ENCODE assay signal across 9 cellular contexts in the genomic region with DNA sequence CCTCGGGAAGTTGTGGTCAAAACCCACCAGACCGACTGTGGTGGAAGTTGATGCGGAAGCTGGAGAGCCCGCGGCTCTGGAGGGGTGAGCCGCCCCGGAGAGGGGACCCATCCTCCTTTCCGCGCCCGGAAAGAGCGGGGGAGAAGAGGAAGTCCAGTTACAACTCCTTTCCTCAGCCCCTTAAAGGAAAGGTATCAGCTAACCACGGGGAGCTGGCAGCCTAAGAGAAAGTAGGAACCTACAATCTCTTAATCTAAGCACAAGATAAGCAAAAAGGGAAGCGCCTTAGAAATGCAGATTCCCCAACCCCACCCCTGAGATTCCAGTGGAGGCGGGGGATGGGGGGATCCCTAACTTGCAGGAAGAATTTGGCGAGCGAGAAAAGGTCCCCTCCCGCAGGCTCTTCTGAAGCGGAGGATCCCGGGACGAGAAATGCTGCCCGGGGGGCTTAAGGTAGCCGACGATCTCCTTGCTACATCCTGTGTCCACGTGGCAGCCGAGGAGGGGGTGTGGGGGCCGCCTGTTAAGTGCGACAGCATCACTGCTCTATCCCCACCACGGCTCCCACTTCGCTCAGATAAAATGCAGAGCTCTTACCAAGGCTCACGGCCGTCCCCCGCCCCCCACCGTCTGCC.
DNase-seq lines count a peak whose midpoint lies in the region; ATAC-seq and TF ChIP-seq lines count a peak whose summit lies in the region.
"Had no signal": no experiment of that assay in that cellular context is flagged by ENCODE, and none has a peak within 500 bp of the region (broad histone marks: within the 10 kb centered on the region; RNA-seq: fewer than 3 reads in every experiment).

No MANE protein-coding gene starts in this region.

- no peak for TF ChIP-seq CTCF in nephron (IDR thresholded peaks at IDR 0.05; ENCODE audit: unreplicated experiment in 3 of 3)
- TF ChIP-seq CTCF in gastrocnemius medialis (IDR thresholded peaks at IDR 0.05 in 4 of 5, conservative IDR thresholded peaks at IDR 0.05 in 1 of 5) = no peak

- H3K27me3 ChIP-seq in duodenal mucosa (ENCODE audit: control insufficient read depth in 1 of 2, insufficient read depth in 2 of 2, low read length in 2 of 2) (peaks cover 29% of the 10 kb centered on the region in 2 donors), gastrocnemius medialis (peaks cover 30 to 38% (median 33%) of the 10 kb centered on the region in 3 donors)

- peaks cover 3 to 23% of the 10 kb centered on the region in 2 donors for H3K4me1 ChIP-seq in duodenal mucosa (ENCODE audit: control insufficient read depth in 1 of 2, insufficient read depth in 2 of 2, low read length in 2 of 2)
- H3K4me1 ChIP-seq in gastrocnemius medialis = peaks cover 12 to 13% of the 10 kb centered on the region in 2 donors

- in situ Hi-C loops in gastrocnemius medialis (cut with MboI; ENCODE audit: low sequenced_read_pairs in 4 of 4) = no loop called here

- DNase-seq in EH (ENCODE audit: low read depth) (peak; percentile 24), NOMO-1 (lab: John Stamatoyannopoulos, UW; ENCODE audit: unreplicated experiment in 2 of 2) (peak; percentile 52 to 71), germinal center (ENCODE audit: low spot score) (no peak), activated gamma-delta T cell (lab: John Stamatoyannopoulos, UW) (no peak), gastrocnemius medialis (no peak)

- H3K9ac ChIP-seq in duodenal mucosa (ENCODE audit: low read depth in 1 of 2, low read length in 2 of 2) = no peak overlapping the region

- peak overlapping the region; percentile 47 to 51 for H3K4me3 ChIP-seq in duodenal mucosa (ENCODE audit: low read depth in 1 of 2, low read length in 2 of 2)
- peak overlapping the region in 2 of 4 donors; percentile 37 to 52 for H3K4me3 ChIP-seq in gastrocnemius medialis
- H3K4me3 ChIP-seq: lung had no signal

- H3K36me3 ChIP-seq in duodenal mucosa (ENCODE audit: control insufficient read depth in 1 of 2, insufficient read depth in 2 of 2, low read length in 2 of 2) = no peaks in the 10 kb centered on the region
- no peaks in the 10 kb centered on the region for H3K36me3 ChIP-seq in gastrocnemius medialis

- no peaks in the 10 kb centered on the region for H3K36me3 Mint-ChIP-seq in nephron (ENCODE audit: low read depth)

- H3K4me3 Mint-ChIP-seq in nephron = peak overlapping the region; percentile 92 to 95 (median 95)

- no peak overlapping the region for H3K27ac ChIP-seq in duodenal mucosa (ENCODE audit: low read depth, low read length)
- H3K27ac ChIP-seq in gastrocnemius medialis = no peak overlapping the region

- H3K9me3 Mint-ChIP-seq in nephron = no peaks in the 10 kb centered on the region

- TF ChIP-seq POLR2A in gastrocnemius medialis (IDR thresholded peaks at IDR 0.05) = no peak

- peaks cover 63% of the 10 kb centered on the region for H3K27me3 Mint-ChIP-seq in nephron (ENCODE audit: low read depth)

- H3K27ac Mint-ChIP-seq in nephron = peak overlapping the region; percentile 42 to 80 (median 67)

- ATAC-seq in HG02678 (IDR thresholded peaks at IDR 0.05; ENCODE audit: unreplicated experiment) = no peak
- ATAC-seq in gastrocnemius medialis = no peak

- intact Hi-C loops in gastrocnemius medialis (cut with DNase I; ENCODE audit: low total_unique reads) = no loop called here

- H3K9me3 ChIP-seq in duodenal mucosa (ENCODE audit: control insufficient read depth in 1 of 2, low read length in 2 of 2) = no peaks in the 10 kb centered on the region
- H3K9me3 ChIP-seq in gastrocnemius medialis = no peaks in the 10 kb centered on the region

- peaks cover 32% of the 10 kb centered on the region for H3K4me1 Mint-ChIP-seq in nephron

Comparison
In these comparisons a context has a peak if more than half of its experiments do, and no peak if none do; other contexts are left out.
1. DNase-seq: peak in EH (single experiment) and NOMO-1 (2 of 2); none in germinal center (single experiment), activated gamma-delta T cell (single experiment) and gastrocnemius medialis (0 of 2).